In genomic region chr15:101597360-101597928, GRCh38 we compare ENCODE assay signal across 24 cellular contexts.
"Had no signal": no experiment of that assay in that cellular context is flagged by ENCODE, and none has a peak within 500 bp of the region (broad histone marks: within the 10 kb centered on the region; RNA-seq: fewer than 3 reads in every experiment).

No MANE protein-coding gene starts in this region.

- FAIRE-seq: colon, pancreas, small intestine had no signal

- H3K4me3 ChIP-seq: body of pancreas, gastrocnemius medialis, pancreas, right lobe of liver, suprapubic skin, transverse colon, uterus had no signal

- H3K4me1 ChIP-seq: body of pancreas, gastrocnemius medialis, pancreas, right lobe of liver, suprapubic skin, transverse colon, uterus had no signal

- H3K36me3 ChIP-seq: gastrocnemius medialis, neutrophil, pancreas, right lobe of liver, suprapubic skin, transverse colon, uterus had no signal

- ATAC-seq: activated CD8-positive, alpha-beta T cell treated with anti-CD3 and anti-CD28 coated beads for 36 hours; body of pancreas; gastrocnemius medialis; naive thymus-derived CD4-positive, alpha-beta T cell; pancreas; right lobe of liver; stimulated activated naive CD8-positive, alpha-beta T cell treated with anti-CD3 and anti-CD28 coated beads, Interleukin-15, amount 100 ng/mL, for 72 hours had no signal

- H3K9me3 ChIP-seq: gastrocnemius medialis, neutrophil, pancreas, right lobe of liver, suprapubic skin, transverse colon, uterus had no signal

- H3K27ac ChIP-seq: body of pancreas, gastrocnemius medialis, neutrophil, pancreas, right lobe of liver, suprapubic skin, transverse colon, uterus had no signal

- H3K4me1 Mint-ChIP-seq: activated CD4-positive, alpha-beta T cell treated with anti-CD3 and anti-CD28 coated beads, Interleukin-2, amount 10 ng/mL, durations not matched to agents 24 days and 14 days; activated naive CD8-positive, alpha-beta T cell treated with anti-CD3 and anti-CD28 coated beads, Interleukin-2, amount 10 ng/mL, durations not matched to agents 7 days and 5 days; stimulated activated naive CD8-positive, alpha-beta T cell treated with anti-CD3 and anti-CD28 coated beads, Interleukin-15, amount 100 ng/mL, for 72 hours had no signal

- H3K36me3 Mint-ChIP-seq: activated naive CD8-positive, alpha-beta T cell treated with anti-CD3 and anti-CD28 coated beads, Interleukin-2, amount 10 ng/mL, durations not matched to agents 7 days and 5 days had no signal

- H3K27ac Mint-ChIP-seq: activated CD4-positive, alpha-beta T cell treated with anti-CD3 and anti-CD28 coated beads, Interleukin-2, amount 10 ng/mL, durations not matched to agents 24 days and 14 days; activated CD8-positive, alpha-beta T cell treated with anti-CD3 and anti-CD28 coated beads for 36 hours; activated naive CD8-positive, alpha-beta T cell treated with anti-CD3 and anti-CD28 coated beads, Interleukin-2, amount 10 ng/mL, durations not matched to agents 7 days and 5 days; activated T-cell treated with anti-CD3 and anti-CD28 coated beads, Interleukin-2, amount 50 U/mL, for 24 hours; activated T-helper 2 cell treated with anti-CD3 and anti-CD28 coated beads, Interferon-gamma antibody, Interleukin-2, Interleukin-4, amounts not matched to agents 10 μg/mL and 5 μg/mL and 100 μg/mL, durations not matched to agents 14 hours and 24 hours and 36 hours; endodermal cell; naive thymus-derived CD4-positive, alpha-beta T cell; stimulated activated naive CD8-positive, alpha-beta T cell treated with anti-CD3 and anti-CD28 coated beads, Interleukin-15, amount 100 ng/mL, for 72 hours had no signal

- H3K27me3 ChIP-seq: body of pancreas, gastrocnemius medialis, right lobe of liver, uterus had no signal

- H3K4me3 Mint-ChIP-seq: activated CD4-positive, alpha-beta T cell treated with anti-CD3 and anti-CD28 coated beads, Interleukin-2, amount 10 ng/mL, durations not matched to agents 24 days and 14 days; activated CD8-positive, alpha-beta T cell treated with anti-CD3 and anti-CD28 coated beads for 36 hours; activated naive CD8-positive, alpha-beta T cell treated with anti-CD3 and anti-CD28 coated beads, Interleukin-2, amount 10 ng/mL, durations not matched to agents 7 days and 5 days; activated T-cell treated with anti-CD3 and anti-CD28 coated beads, Interleukin-2, amount 50 U/mL, for 24 hours; endodermal cell; naive thymus-derived CD4-positive, alpha-beta T cell; stimulated activated naive CD8-positive, alpha-beta T cell treated with anti-CD3 and anti-CD28 coated beads, Interleukin-15, amount 100 ng/mL, for 72 hours had no signal

- DNase-seq: activated CD4-positive, alpha-beta T cell treated with anti-CD3 and anti-CD28 coated beads, Interleukin-2, amount 10 ng/mL, durations not matched to agents 24 days and 14 days; activated CD8-positive, alpha-beta T cell treated with anti-CD3 and anti-CD28 coated beads for 36 hours; activated naive CD4-positive, alpha-beta T cell treated with Interleukin-2 at 50 U/mL for 16 hours; activated naive CD8-positive, alpha-beta T cell treated with anti-CD3 and anti-CD28 coated beads, Interleukin-2, amount 10 ng/mL, durations not matched to agents 7 days and 5 days; activated T-cell treated with anti-CD3 and anti-CD28 coated beads, Interleukin-2, amount 50 U/mL, for 24 hours; amygdala; body of pancreas; endodermal cell; gastrocnemius medialis; head of caudate nucleus; mesenchymal stem cell; naive thymus-derived CD4-positive, alpha-beta T cell; right lobe of liver; small intestine; stimulated activated CD4-positive, alpha-beta T cell treated with anti-CD3 and anti-CD28 coated beads, Interleukin-15, amount 100 ng/mL, for 24 hours; stimulated activated CD4-positive, alpha-beta T cell treated with anti-CD3 and anti-CD28 coated beads, Interleukin-2, amount 100 ng/mL, for 48 hours; stimulated activated naive CD8-positive, alpha-beta T cell treated with anti-CD3 and anti-CD28 coated beads, Interleukin-15, amount 100 ng/mL, for 72 hours; transverse colon; uterus had no signal
